25 cellular contexts compared by ENCODE assay signal in the genomic region with DNA sequence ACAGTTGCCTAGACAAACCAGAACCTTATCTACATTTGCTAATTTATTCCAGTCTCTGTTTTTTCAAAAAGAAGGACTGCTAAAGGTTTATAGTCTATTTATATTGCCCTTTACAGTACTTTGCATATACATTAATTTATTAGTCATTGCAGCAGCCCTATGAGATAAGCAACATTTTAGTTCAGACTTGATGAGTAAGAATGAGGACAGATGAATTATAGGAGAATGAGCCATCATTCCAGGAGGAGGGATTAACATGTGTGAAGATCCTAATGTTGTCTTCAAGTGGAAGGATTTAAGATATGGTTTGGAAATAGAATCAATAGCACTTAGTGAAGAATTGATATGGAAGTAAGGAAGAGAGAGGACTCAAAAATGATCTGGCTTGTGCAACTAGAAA.
DNase-seq lines count a peak whose midpoint lies in the region; ATAC-seq and TF ChIP-seq lines count a peak whose summit lies in the region.
"Had no signal": no experiment of that assay in that cellular context is flagged by ENCODE, and none has a peak within 500 bp of the region (broad histone marks: within the 10 kb centered on the region; RNA-seq: fewer than 3 reads in every experiment).

No MANE protein-coding gene starts in this region.

- no peak overlapping the region for H2AFZ ChIP-seq in GM23248

- H3K27me3 ChIP-seq in GM23248 (replicated peaks; ENCODE audit: insufficient read depth) (no peaks in the 10 kb centered on the region), H7 (ENCODE audit: control insufficient read depth, insufficient read depth, low read length) (no peaks in the 10 kb centered on the region)
- H3K27me3 ChIP-seq: BLaER1 had no signal

- no peaks in the 10 kb centered on the region for H3K9me2 ChIP-seq in GM23248 (ENCODE audit: insufficient read depth)

- ATAC-seq in stimulated activated naive CD8-positive, alpha-beta T cell treated with anti-CD3 and anti-CD28 coated beads, Interleukin-15, Interleukin-2, amounts not matched to agents 100 U/mL and 50 U/mL, for 24 hours, result no peak
- ATAC-seq in T-helper 17 cell, result no peak

- H3K4me1 ChIP-seq in GM23248 (ENCODE audit: insufficient read depth), result peaks cover 15% of the 10 kb centered on the region
- H3K4me1 ChIP-seq: BLaER1 had no signal

- no peak for TF ChIP-seq CTCF in epithelial cell of esophagus (IDR thresholded peaks at IDR 0.05; ENCODE audit: insufficient read depth, low read depth, low read length, missing control alignments)

- no peaks in the 10 kb centered on the region for H4K20me1 ChIP-seq in GM23248 (ENCODE audit: insufficient read depth)
- H4K20me1 ChIP-seq: BLaER1 had no signal

- DNase-seq in GM23248 (peak; percentile 57), LHCN-M2 (ENCODE audit: low read depth) (peak; percentile 19), epithelial cell of esophagus (ENCODE audit: low read depth) (peak; percentile 55), skeletal muscle cell (ENCODE audit: low read depth) (peak; percentile 21), HEK293T (ENCODE audit: extremely low spot score) (no peak), H7 (no peak), T-helper 17 cell (no peak)
- no peak for DNase-seq in stimulated activated naive CD8-positive, alpha-beta T cell treated with anti-CD3 and anti-CD28 coated beads, Interleukin-15, Interleukin-2, amounts not matched to agents 100 U/mL and 50 U/mL, for 24 hours
- DNase-seq: ACHN; CD4-positive, alpha-beta T cell; COR-L47; DMS 273 treated with DMSO at 0.1 percent for 48 hours; DND-41; GDM1; MV-4-11; NCI-H1694; NCI-H2081; NCI-H2171; NCI-H524 treated with DMSO at 0.1 percent for 48 hours; NCI-H82; OCI-M1; SHP77 had no signal

- no peaks in the 10 kb centered on the region for H3K36me3 Mint-ChIP-seq in T-helper 17 cell (ENCODE audit: low read depth)

- in situ Hi-C loops in GM23248 (cut with MboI), result no loop called here

- H3K79me2 ChIP-seq in GM23248 (ENCODE audit: insufficient read depth), result no peaks in the 10 kb centered on the region

- no peak overlapping the region for H3K9ac ChIP-seq in GM23248
- H3K9ac ChIP-seq: BLaER1, KMS-11 had no signal

- H3K4me3 ChIP-seq in GM23248 (no peak overlapping the region), epithelial cell of esophagus (ENCODE audit: low read length) (no peak overlapping the region), skeletal muscle cell (ENCODE audit: low read depth, low read length) (no peak overlapping the region), H7 (ENCODE audit: insufficient read depth, low read depth, low read length) (no peak overlapping the region)
- H3K4me3 ChIP-seq: BLaER1 had no signal

- H3K4me2 ChIP-seq in GM23248 (ENCODE audit: unreplicated experiment), result peak overlapping the region; percentile 20
- H3K4me2 ChIP-seq: BLaER1, KMS-11 had no signal

- POLR2A ChIA-PET in HEK293T (lab: Yijun Ruan, JAX), result no interaction called here

- H3K27ac Mint-ChIP-seq in T-helper 17 cell, result no peak overlapping the region
- H3K27ac Mint-ChIP-seq: CD4-positive, alpha-beta T cell had no signal

- H3K4me1 Mint-ChIP-seq in T-helper 17 cell, result no peaks in the 10 kb centered on the region

- H3K9me3 ChIP-seq in GM23248 (ENCODE audit: low read depth) (no peaks in the 10 kb centered on the region), T-helper 17 cell (ENCODE audit: control insufficient read depth, low read length, poor library complexity, severe bottlenecking) (no peaks in the 10 kb centered on the region)
- H3K9me3 ChIP-seq: BLaER1 had no signal

- H3K36me3 ChIP-seq in GM23248 (ENCODE audit: low read depth) (no peaks in the 10 kb centered on the region), H7 (replicated peaks; ENCODE audit: control insufficient read depth, insufficient read depth, low read length) (no peaks in the 10 kb centered on the region)
- H3K36me3 ChIP-seq: BLaER1 had no signal

- H3K4me3 Mint-ChIP-seq in T-helper 17 cell, result no peak overlapping the region
- H3K4me3 Mint-ChIP-seq: CD4-positive, alpha-beta T cell had no signal

- no peaks in the 10 kb centered on the region; the same call in 1 of the 2 replicates for H3F3A ChIP-seq in GM23248 (ENCODE audit: insufficient read depth)

- CTCF ChIA-PET in HEK293T (lab: Yijun Ruan, JAX), result no interaction called here

- no peak overlapping the region for H3K27ac ChIP-seq in GM23248
- H3K27ac ChIP-seq: BLaER1, HL-60, KMS-11 had no signal

- H3K27me3 Mint-ChIP-seq in T-helper 17 cell, result no peaks in the 10 kb centered on the region
- H3K27me3 Mint-ChIP-seq: CD4-positive, alpha-beta T cell had no signal

TF ChIP-seq in HEK293T, 16 proteins besides CTCF, POLR2A, EP300 and RAD21:
- TF ChIP-seq FOXK2 (IDR thresholded peaks at IDR 0.05), result no peak
- TF ChIP-seq ARNT (IDR thresholded peaks at IDR 0.05), result no peak
- TF ChIP-seq ZNF384 (IDR thresholded peaks at IDR 0.05), result no peak
- TF ChIP-seq CTBP1 (IDR thresholded peaks at IDR 0.05; ENCODE audit: borderline replicate concordance), result no peak
- no peak for TF ChIP-seq SUZ12 (IDR thresholded peaks at IDR 0.05)
- no peak for TF ChIP-seq NFRKB (IDR thresholded peaks at IDR 0.05)
- no peak for TF ChIP-seq SP1 (IDR thresholded peaks at IDR 0.05)
- no peak for TF ChIP-seq TARDBP (IDR thresholded peaks at IDR 0.05)
- TF ChIP-seq FOXA1 (IDR thresholded peaks at IDR 0.05), result no peak
- TF ChIP-seq PKNOX1 (IDR thresholded peaks at IDR 0.05), result no peak
- no peak for TF ChIP-seq HDGF (IDR thresholded peaks at IDR 0.05; ENCODE audit: borderline replicate concordance)
- no peak for TF ChIP-seq LEF1 (IDR thresholded peaks at IDR 0.05; ENCODE audit: borderline replicate concordance)
- no peak for TF ChIP-seq L3MBTL2 (conservative IDR thresholded peaks at IDR 0.05)
TF ChIP-seq in HEK293T: peak in this region for 0.

Comparison
In these comparisons a context has a peak if more than half of its experiments do, and no peak if none do; other contexts are left out.
1. DNase-seq: peak in GM23248 (single experiment), LHCN-M2 (single experiment), epithelial cell of esophagus (single experiment) and skeletal muscle cell (single experiment); none in stimulated activated naive CD8-positive, alpha-beta T cell treated with anti-CD3 and anti-CD28 coated beads, Interleukin-15, Interleukin-2, amounts not matched to agents 100 U/mL and 50 U/mL, for 24 hours (single experiment), HEK293T (single experiment), H7 (single experiment) and T-helper 17 cell (0 of 3).